In the genomic region with DNA sequence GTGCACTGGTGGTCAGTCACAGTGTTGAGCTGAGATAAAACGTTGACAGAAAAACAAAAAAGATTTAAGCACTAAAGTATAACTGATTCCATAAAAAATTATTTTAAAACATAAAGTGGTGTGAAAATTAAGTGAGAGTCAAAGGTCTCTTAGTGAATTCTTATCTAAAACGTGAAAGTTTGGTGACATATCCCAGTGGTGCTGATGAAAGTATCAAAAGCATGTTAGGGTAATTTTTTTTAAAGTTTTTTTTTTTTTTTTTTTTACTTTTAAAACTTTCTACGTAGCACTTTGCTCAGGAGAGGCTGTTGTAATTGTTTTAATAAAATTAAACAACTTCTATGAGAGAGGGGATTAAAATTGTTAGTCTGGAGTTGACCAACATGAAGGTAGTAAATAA, we compare ENCODE assay signal across 21 cellular contexts.
DNase-seq lines count a peak whose midpoint lies in the region; ATAC-seq and TF ChIP-seq lines count a peak whose summit lies in the region.
"Had no signal": no experiment of that assay in that cellular context is flagged by ENCODE, and none has a peak within 500 bp of the region (broad histone marks: within the 10 kb centered on the region; RNA-seq: fewer than 3 reads in every experiment).

No MANE protein-coding gene starts in this region.

- H3K36me3 ChIP-seq in heart left ventricle (peaks cover 0 to 51% (median 20%) of the 10 kb centered on the region in 9 donors), endodermal cell (ENCODE audit: control insufficient read depth, insufficient read depth, low read length) (no peaks in the 10 kb centered on the region), tibial artery (peaks cover 0 to 11% (median 0%) of the 10 kb centered on the region in 3 donors), psoas muscle (ENCODE audit: insufficient read depth in 1 of 2, low read depth in 1 of 2) (peaks cover 0 to 24% of the 10 kb centered on the region in 2 donors)
- H3K36me3 ChIP-seq: BLaER1, left lung, pancreas, spleen had no signal

- H3K9me3 Mint-ChIP-seq in endodermal cell (no peaks in the 10 kb centered on the region), neural crest cell (no peaks in the 10 kb centered on the region)
- H3K9me3 Mint-ChIP-seq in naive thymus-derived CD8-positive, alpha-beta T cell, result no peaks in the 10 kb centered on the region
- H3K9me3 Mint-ChIP-seq: activated CD4-positive, alpha-beta T cell treated with anti-CD3 and anti-CD28 coated beads, Interleukin-2, amount 10 ng/mL, durations not matched to agents 7 days and 5 days had no signal

- H3K27ac Mint-ChIP-seq in endodermal cell (no peak overlapping the region), neural crest cell (ENCODE audit: unreplicated experiment) (no peak overlapping the region)
- no peak overlapping the region for H3K27ac Mint-ChIP-seq in naive thymus-derived CD8-positive, alpha-beta T cell
- H3K27ac Mint-ChIP-seq: activated CD4-positive, alpha-beta T cell treated with anti-CD3 and anti-CD28 coated beads, Interleukin-2, amount 10 ng/mL, durations not matched to agents 7 days and 5 days had no signal

- H3K27me3 Mint-ChIP-seq in endodermal cell (ENCODE audit: insufficient read depth) (peaks cover 6% of the 10 kb centered on the region), neural crest cell (ENCODE audit: low read depth) (peaks cover 6% of the 10 kb centered on the region)
- peaks cover 17 to 34% (median 22%) of the 10 kb centered on the region in 5 donors for H3K27me3 Mint-ChIP-seq in naive thymus-derived CD8-positive, alpha-beta T cell

- H3K4me1 Mint-ChIP-seq in endodermal cell (peaks cover 32% of the 10 kb centered on the region), neural crest cell (peaks cover 14% of the 10 kb centered on the region)
- H3K4me1 Mint-ChIP-seq in naive thymus-derived CD8-positive, alpha-beta T cell, result peaks cover 0 to 6% (median 3%) of the 10 kb centered on the region in 4 donors

- peaks cover 0 to 24% (median 18%) of the 10 kb centered on the region in 12 donors for H3K4me1 ChIP-seq in heart left ventricle
- H3K4me1 ChIP-seq in endodermal cell (ENCODE audit: control insufficient read depth, insufficient read depth, low read length), result peaks cover 4% of the 10 kb centered on the region
- H3K4me1 ChIP-seq in tibial artery, result peaks cover 0 to 47% (median 19%) of the 10 kb centered on the region in 4 donors
- peaks cover 11% of the 10 kb centered on the region for H3K4me1 ChIP-seq in psoas muscle
- H3K4me1 ChIP-seq: BLaER1, left lung had no signal

- intact Hi-C loops in heart left ventricle (cut with DNase I), result loop anchor here in 1 of 10 donors (5.0 kb wide), 1 partner anchor 53 kb away; no protein-coding TSS in a partner anchor
- intact Hi-C loops in Right ventricle myocardium inferior (cut with DNase I), result no loop called here
- intact Hi-C loops in tibial artery (cut with DNase I; ENCODE audit: low total_unique reads), result no loop called here
- intact Hi-C loops in psoas muscle (cut with DNase I), result no loop called here

- POLR2A ChIA-PET in naive thymus-derived CD8-positive, alpha-beta T cell (lab: Charles Lee), result no interaction called here

- H3K4me3 ChIP-seq in heart left ventricle (peak overlapping the region in 2 of 12 donors; percentile 46 to 50), endodermal cell (ENCODE audit: low read length) (peak overlapping the region; percentile 84), tibial artery (peak overlapping the region; percentile 48), psoas muscle (no peak overlapping the region)
- H3K4me3 ChIP-seq: BLaER1 had no signal

- ATAC-seq in heart left ventricle (no peak), Right ventricle myocardium inferior (no peak), psoas muscle (no peak)
- no peak for ATAC-seq in naive thymus-derived CD8-positive, alpha-beta T cell

- peak overlapping the region in 7 of 12 donors; percentile 22 to 63 (median 54) for H3K27ac ChIP-seq in heart left ventricle
- no peak overlapping the region for H3K27ac ChIP-seq in endodermal cell (ENCODE audit: low read depth, low read length)
- H3K27ac ChIP-seq in tibial artery, result peak overlapping the region; percentile 50 to 65
- H3K27ac ChIP-seq in psoas muscle, result no peak overlapping the region
- H3K27ac ChIP-seq: BLaER1, pancreas, spleen had no signal

- H3K4me3 Mint-ChIP-seq in endodermal cell, result peak overlapping the region; percentile 66
- H3K4me3 Mint-ChIP-seq in neural crest cell, result peak overlapping the region; percentile 86
- H3K4me3 Mint-ChIP-seq in naive thymus-derived CD8-positive, alpha-beta T cell, result no peak overlapping the region
- H3K4me3 Mint-ChIP-seq: activated CD4-positive, alpha-beta T cell treated with anti-CD3 and anti-CD28 coated beads, Interleukin-2, amount 10 ng/mL, durations not matched to agents 7 days and 5 days had no signal

- no peak for TF ChIP-seq POLR2A in heart left ventricle (IDR thresholded peaks at IDR 0.05)

- DNase-seq in heart left ventricle (no peak), Right ventricle myocardium inferior (ENCODE audit: missing footprints) (no peak), endodermal cell (no peak), neural crest cell (ENCODE audit: low read depth, low spot score) (no peak), tibial artery (no peak), NCI-H1436 treated with DMSO at 0.1 percent for 48 hours (lab: John Stamatoyannopoulos, UW) (no peak), psoas muscle (no peak)
- DNase-seq in naive thymus-derived CD8-positive, alpha-beta T cell, result no peak
- DNase-seq: 8988T; activated CD4-positive, alpha-beta T cell treated with anti-CD3 and anti-CD28 coated beads, Interleukin-2, amount 10 ng/mL, durations not matched to agents 7 days and 5 days; activated CD8-positive, alpha-beta memory T cell treated with anti-CD3 and anti-CD28 coated beads, Interleukin-2, amount 50 U/mL, for 4 hours; activated effector memory CD4-positive, alpha-beta T cell treated with anti-CD3 and anti-CD28 coated beads, Interleukin-2, amount 50 U/mL, for 16 hours; central memory CD4-positive, alpha-beta T cell; MM.1S; NCI-H187 treated with DMSO at 0.1 percent for 48 hours; NCI-H446 treated with DMSO at 0.1 percent for 48 hours; RPMI8226; spleen had no signal

- H3K27me3 ChIP-seq in heart left ventricle, result no peaks in the 10 kb centered on the region
- H3K27me3 ChIP-seq in endodermal cell (ENCODE audit: control insufficient read depth, insufficient read depth, low read length, poor library complexity, severe bottlenecking), result no peaks in the 10 kb centered on the region
- no peaks in the 10 kb centered on the region for H3K27me3 ChIP-seq in tibial artery
- H3K27me3 ChIP-seq in psoas muscle (ENCODE audit: insufficient read depth in 3 of 3, low read length in 2 of 3), result no peaks in the 10 kb centered on the region
- H3K27me3 ChIP-seq: BLaER1, pancreas had no signal

- H3K9me3 ChIP-seq in heart left ventricle (no peaks in the 10 kb centered on the region), endodermal cell (ENCODE audit: control insufficient read depth, low read length) (no peaks in the 10 kb centered on the region), tibial artery (no peaks in the 10 kb centered on the region), psoas muscle (no peaks in the 10 kb centered on the region)
- H3K9me3 ChIP-seq: BLaER1, left lung, pancreas, spleen had no signal

- H3K36me3 Mint-ChIP-seq in endodermal cell (ENCODE audit: low read depth), result no peaks in the 10 kb centered on the region
- H3K36me3 Mint-ChIP-seq in neural crest cell (ENCODE audit: low read depth), result no peaks in the 10 kb centered on the region
- H3K36me3 Mint-ChIP-seq in naive thymus-derived CD8-positive, alpha-beta T cell, result no peaks in the 10 kb centered on the region

- TF ChIP-seq CTCF in heart left ventricle (IDR thresholded peaks at IDR 0.05), result no peak
- TF ChIP-seq CTCF in endodermal cell (conservative IDR thresholded peaks at IDR 0.05), result no peak
- no peak for TF ChIP-seq CTCF in neural crest cell (conservative IDR thresholded peaks at IDR 0.05)
- no peak for TF ChIP-seq CTCF in tibial artery (IDR thresholded peaks at IDR 0.05)
- no peak for TF ChIP-seq CTCF in psoas muscle (IDR thresholded peaks at IDR 0.05)

- WGBS in heart left ventricle, 4 donors, result 21 to 35% (median 29%) methylated on average over 3 of the region's 3 CpGs
- 34 to 60% methylated on average over 1 to 3 of the region's 3 CpGs for WGBS in endodermal cell (ENCODE audit: insufficient coverage in 1 of 2, insufficient read length in 1 of 2), 2 experiments
- WGBS in psoas muscle, 3 donors, result 38 to 50% (median 43%) methylated on average over 3 of the region's 3 CpGs

- H3K9ac ChIP-seq in endodermal cell (ENCODE audit: extremely low read depth, low read length, poor library complexity, severe bottlenecking), result no peak overlapping the region
- H3K9ac ChIP-seq: BLaER1 had no signal

Comparison
In these comparisons a context has a peak if more than half of its experiments do, and no peak if none do; other contexts are left out.
1. H3K27ac ChIP-seq: peak in heart left ventricle (7 of 12) and tibial artery (2 of 2); none in endodermal cell (single experiment) and psoas muscle (single experiment).
2. H3K4me3 Mint-ChIP-seq: peak in endodermal cell (single experiment) and neural crest cell (single experiment); none in naive thymus-derived CD8-positive, alpha-beta T cell (0 of 10).